In genomic region chr12:32486158-32486557, GRCh38 we compare ENCODE assay signal across 14 cellular contexts.
A peak's percentile ranks its signal among the peaks of the same experiment; 100 is the strongest.
DNase-seq lines count a peak whose midpoint lies in the region; ATAC-seq and TF ChIP-seq lines count a peak whose summit lies in the region.
"Had no signal": no experiment of that assay in that cellular context is flagged by ENCODE, and none has a peak within 500 bp of the region (broad histone marks: within the 10 kb centered on the region; RNA-seq: fewer than 3 reads in every experiment).

No MANE protein-coding gene starts in this region.

- peak overlapping the region; percentile 8 to 19 for H3K9ac ChIP-seq in duodenal mucosa (ENCODE audit: low read depth in 1 of 2, low read length in 2 of 2)

- no peak overlapping the region for H3K4me3 Mint-ChIP-seq in activated CD8-positive, alpha-beta T cell treated with anti-CD3 and anti-CD28 coated beads for 36 hours
- H3K4me3 Mint-ChIP-seq: activated T-cell treated with anti-CD3 and anti-CD28 coated beads, Interleukin-2, amount 50 U/mL, for 72 hours had no signal

- no peaks in the 10 kb centered on the region for H3K4me1 Mint-ChIP-seq in activated CD8-positive, alpha-beta T cell treated with anti-CD3 and anti-CD28 coated beads for 36 hours (ENCODE audit: low read depth)

- intact Hi-C loops in right cardiac atrium (cut with DNase I) (no loop called here), left ventricle myocardium superior (cut with micrococcal nuclease) (no loop called here), posterior vena cava (cut with DNase I) (no loop called here)
- intact Hi-C loops in activated CD8-positive, alpha-beta T cell treated with anti-CD3 and anti-CD28 coated beads for 36 hours (cut with micrococcal nuclease) = no loop called here

- DNase-seq in right cardiac atrium (no peak), left ventricle myocardium superior (no peak), posterior vena cava (ENCODE audit: low spot score) (no peak), HK-2 (ENCODE audit: unreplicated experiment) (no peak), DMS153 treated with DMSO at 0.1 percent for 48 hours (lab: John Stamatoyannopoulos, UW; ENCODE audit: unreplicated experiment) (no peak)
- no peak for DNase-seq in activated CD8-positive, alpha-beta T cell treated with anti-CD3 and anti-CD28 coated beads for 36 hours
- DNase-seq: activated CD4-positive, alpha-beta T cell treated with anti-CD3 and anti-CD28 coated beads for 1 hour; activated T-cell treated with anti-CD3 and anti-CD28 coated beads, Interleukin-2, amount 50 U/mL, for 72 hours; NCI-H1092 treated with DMSO at 0.1 percent for 48 hours; NCI-H345; T-helper 1 cell had no signal

- H3K4me1 ChIP-seq in right cardiac atrium (ENCODE audit: control insufficient read depth, insufficient read depth, low read length) = peaks cover 4% of the 10 kb centered on the region
- peaks cover 17 to 30% of the 10 kb centered on the region in 2 donors for H3K4me1 ChIP-seq in duodenal mucosa (ENCODE audit: control insufficient read depth in 1 of 2, insufficient read depth in 2 of 2, low read length in 2 of 2)
- H3K4me1 ChIP-seq in mononuclear cell (ENCODE audit: insufficient read depth, low read length) = peaks cover 42% of the 10 kb centered on the region

- no peaks in the 10 kb centered on the region for H3K9me3 Mint-ChIP-seq in activated CD8-positive, alpha-beta T cell treated with anti-CD3 and anti-CD28 coated beads for 36 hours
- H3K9me3 Mint-ChIP-seq: activated T-cell treated with anti-CD3 and anti-CD28 coated beads, Interleukin-2, amount 50 U/mL, for 72 hours had no signal

- no peaks in the 10 kb centered on the region for H3K27me3 ChIP-seq in right cardiac atrium (ENCODE audit: control insufficient read depth, insufficient read depth)
- H3K27me3 ChIP-seq in duodenal mucosa (ENCODE audit: control insufficient read depth in 1 of 2, insufficient read depth in 2 of 2, low read length in 2 of 2) = no peaks in the 10 kb centered on the region
- H3K27me3 ChIP-seq in mononuclear cell (ENCODE audit: insufficient read depth, low read length) = no peaks in the 10 kb centered on the region
- H3K27me3 ChIP-seq: tibial nerve had no signal

- H3K4me3 ChIP-seq in right cardiac atrium (ENCODE audit: low read length) = peak overlapping the region; percentile 10
- H3K4me3 ChIP-seq in duodenal mucosa (ENCODE audit: low read depth in 1 of 2, low read length in 2 of 2) = no peak overlapping the region
- H3K4me3 ChIP-seq in mononuclear cell (ENCODE audit: low read length) = peak overlapping the region; percentile 46

- H3K36me3 Mint-ChIP-seq in activated CD8-positive, alpha-beta T cell treated with anti-CD3 and anti-CD28 coated beads for 36 hours (ENCODE audit: low read depth) = no peaks in the 10 kb centered on the region

- H3K27me3 Mint-ChIP-seq in activated CD8-positive, alpha-beta T cell treated with anti-CD3 and anti-CD28 coated beads for 36 hours = peaks cover 4% of the 10 kb centered on the region

- ATAC-seq in right cardiac atrium (no peak), left ventricle myocardium superior (no peak)
- no peak for ATAC-seq in activated CD8-positive, alpha-beta T cell treated with anti-CD3 and anti-CD28 coated beads for 36 hours
- ATAC-seq: activated T-cell treated with anti-CD3 and anti-CD28 coated beads, Interleukin-2, amount 50 U/mL, for 72 hours had no signal

- POLR2A ChIA-PET in activated CD8-positive, alpha-beta T cell treated with anti-CD3 and anti-CD28 coated beads for 36 hours (lab: Charles Lee) = no interaction called here

- H3K9me3 ChIP-seq in right cardiac atrium (ENCODE audit: control insufficient read depth, low read length) (no peaks in the 10 kb centered on the region), duodenal mucosa (ENCODE audit: control insufficient read depth in 1 of 2, low read length in 2 of 2) (no peaks in the 10 kb centered on the region), mononuclear cell (ENCODE audit: low read depth, low read length) (no peaks in the 10 kb centered on the region)
- H3K9me3 ChIP-seq: tibial nerve had no signal

- TF ChIP-seq CTCF in activated CD8-positive, alpha-beta T cell treated with anti-CD3 and anti-CD28 coated beads for 36 hours (IDR thresholded peaks at IDR 0.05) = no peak

- CTCF ChIA-PET in activated CD8-positive, alpha-beta T cell treated with anti-CD3 and anti-CD28 coated beads for 36 hours (lab: Charles Lee) = no interaction called here

- no peaks in the 10 kb centered on the region for H3K36me3 ChIP-seq in duodenal mucosa (ENCODE audit: control insufficient read depth in 1 of 2, insufficient read depth in 2 of 2, low read length in 2 of 2)
- H3K36me3 ChIP-seq: tibial nerve had no signal

- 41% methylated on average over 2 of the region's 2 CpGs for WGBS in right cardiac atrium

- H3K27ac Mint-ChIP-seq in activated CD8-positive, alpha-beta T cell treated with anti-CD3 and anti-CD28 coated beads for 36 hours = no peak overlapping the region
- H3K27ac Mint-ChIP-seq: activated T-cell treated with anti-CD3 and anti-CD28 coated beads, Interleukin-2, amount 50 U/mL, for 72 hours had no signal

- no peak overlapping the region for H3K27ac ChIP-seq in right cardiac atrium (ENCODE audit: low read length)
- H3K27ac ChIP-seq in duodenal mucosa (ENCODE audit: low read depth, low read length) = no peak overlapping the region

Comparison
In these comparisons a context has a peak if more than half of its experiments do, and no peak if none do; other contexts are left out.
1. H3K4me3 ChIP-seq: peak in right cardiac atrium (single experiment) and mononuclear cell (single experiment); none in duodenal mucosa (0 of 2).